16 cellular contexts compared by ENCODE assay signal in the genomic region with DNA sequence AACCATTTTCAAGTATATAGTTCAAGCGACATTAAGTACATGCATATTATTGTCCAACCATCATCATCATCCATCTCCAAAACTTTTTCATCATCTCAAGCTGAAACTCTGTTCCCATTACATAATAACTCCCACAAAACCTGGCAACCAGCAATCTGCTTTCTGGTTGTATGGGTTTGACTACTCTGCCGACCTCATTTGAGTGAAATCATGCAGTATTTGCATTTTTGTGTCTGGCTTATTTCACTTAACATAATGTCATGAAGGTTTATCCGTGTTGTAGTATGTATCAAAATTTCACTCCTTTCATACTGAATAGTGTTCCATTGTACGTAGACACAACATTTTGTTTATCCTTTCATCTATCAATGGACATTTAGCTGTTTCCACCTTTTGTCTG.
DNase-seq lines count a peak whose midpoint lies in the region; ATAC-seq and TF ChIP-seq lines count a peak whose summit lies in the region.
"Had no signal": no experiment of that assay in that cellular context is flagged by ENCODE, and none has a peak within 500 bp of the region (broad histone marks: within the 10 kb centered on the region; RNA-seq: fewer than 3 reads in every experiment).

No MANE protein-coding gene starts in this region.

- no peak overlapping the region for H3K9ac ChIP-seq in mammary epithelial cell (ENCODE audit: insufficient read depth, low read length)

- no peaks in the 10 kb centered on the region for H4K20me1 ChIP-seq in mammary epithelial cell (ENCODE audit: insufficient read depth, low read length)

- no peak overlapping the region for H3K4me3 Mint-ChIP-seq in MCF 10A (ENCODE audit: unreplicated experiment)
- peak overlapping the region; percentile 49 for H3K4me3 Mint-ChIP-seq in stimulated activated effector memory CD8-positive, alpha-beta T cell treated with anti-CD3 and anti-CD28 coated beads, Interleukin-12 subunit alpha, Interleukin-12 subunit beta, amount 100 ng/mL, for 72 hours

- no peaks in the 10 kb centered on the region for H3K9me3 Mint-ChIP-seq in MCF 10A (ENCODE audit: unreplicated experiment)
- H3K9me3 Mint-ChIP-seq in stimulated activated effector memory CD8-positive, alpha-beta T cell treated with anti-CD3 and anti-CD28 coated beads, Interleukin-12 subunit alpha, Interleukin-12 subunit beta, amount 100 ng/mL, for 72 hours = peaks cover 3% of the 10 kb centered on the region

- no peak overlapping the region for H3K4me3 ChIP-seq in mammary epithelial cell (replicated peaks in 1 of 3; ENCODE audit: insufficient read depth in 1 of 3, low read depth in 2 of 3, low read length in 3 of 3)
- H3K4me3 ChIP-seq in stomach = no peak overlapping the region

- WGBS in mammary epithelial cell (ENCODE audit: low coverage, missing lambda C conversion rate) = 52% methylated on average over 4 of the region's 4 CpGs
- 70 to 82% (median 79%) methylated on average over 4 of the region's 4 CpGs for WGBS in stomach, 5 donors

- TF ChIP-seq EP300 in stomach (IDR thresholded peaks at IDR 0.05) = no peak

- CTCF ChIA-PET in MCF 10A (lab: Yijun Ruan, JAX) (no interaction called here), mammary epithelial cell (lab: Charles Lee; ENCODE audit: low non-redundant PET) (no interaction called here)

- H3K79me2 ChIP-seq in mammary epithelial cell (ENCODE audit: insufficient read depth, low read length) = no peaks in the 10 kb centered on the region

- no peaks in the 10 kb centered on the region for H3K4me1 ChIP-seq in mammary epithelial cell (ENCODE audit: insufficient read depth, low read length)
- peaks cover 0 to 12% (median 0%) of the 10 kb centered on the region in 4 donors for H3K4me1 ChIP-seq in stomach

- no peak for TF ChIP-seq CTCF in MCF 10A (IDR thresholded peaks at IDR 0.05; ENCODE audit: unreplicated experiment)
- no peak for TF ChIP-seq CTCF in mammary epithelial cell (conservative IDR thresholded peaks at IDR 0.05 in 1 of 2, IDR thresholded peaks at IDR 0.05 in 1 of 2; ENCODE audit: extremely low read depth in 1 of 2, insufficient read depth in 1 of 2, low read depth in 1 of 2, low read length in 2 of 2)
- TF ChIP-seq CTCF in stomach (IDR thresholded peaks at IDR 0.05) = no peak

- no peaks in the 10 kb centered on the region for H3K36me3 Mint-ChIP-seq in MCF 10A (ENCODE audit: insufficient read depth, unreplicated experiment)
- peaks cover 6% of the 10 kb centered on the region for H3K36me3 Mint-ChIP-seq in stimulated activated effector memory CD8-positive, alpha-beta T cell treated with anti-CD3 and anti-CD28 coated beads, Interleukin-12 subunit alpha, Interleukin-12 subunit beta, amount 100 ng/mL, for 72 hours

- no peak overlapping the region for H2AFZ ChIP-seq in mammary epithelial cell (ENCODE audit: low read depth, low read length)

- no peaks in the 10 kb centered on the region for H3K27me3 Mint-ChIP-seq in MCF 10A (ENCODE audit: insufficient read depth, unreplicated experiment)

- no peak overlapping the region for H3K4me2 ChIP-seq in mammary epithelial cell (ENCODE audit: insufficient read depth, low read depth, low read length)

- DNase-seq in MCF 10A (ENCODE audit: unreplicated experiment) = no peak
- DNase-seq in mammary epithelial cell = no peak
- no peak for DNase-seq in stimulated activated effector memory CD8-positive, alpha-beta T cell treated with anti-CD3 and anti-CD28 coated beads, Interleukin-12 subunit alpha, Interleukin-12 subunit beta, amount 100 ng/mL, for 72 hours (ENCODE audit: low spot score in 2 of 2)
- DNase-seq in NCI-H128 (lab: John Stamatoyannopoulos, UW; ENCODE audit: unreplicated experiment) = no peak
- no peak for DNase-seq in stomach
- DNase-seq in NCI-H2171 treated with DMSO at 0.1 percent for 48 hours (lab: John Stamatoyannopoulos, UW) = no peak
- DNase-seq: brain microvascular endothelial cell, DMS79, left ventricle myocardium superior, NCI-H1694, NCI-H774, SIG-M5, spleen had no signal

- no peak for TF ChIP-seq POLR2A in stomach (IDR thresholded peaks at IDR 0.05)

- H3K4me1 Mint-ChIP-seq in MCF 10A (ENCODE audit: insufficient read depth, unreplicated experiment) = peaks cover 4% of the 10 kb centered on the region
- peaks cover 19% of the 10 kb centered on the region for H3K4me1 Mint-ChIP-seq in stimulated activated effector memory CD8-positive, alpha-beta T cell treated with anti-CD3 and anti-CD28 coated beads, Interleukin-12 subunit alpha, Interleukin-12 subunit beta, amount 100 ng/mL, for 72 hours

- H3K36me3 ChIP-seq in mammary epithelial cell (ENCODE audit: insufficient read depth, low read length) = no peaks in the 10 kb centered on the region
- no peaks in the 10 kb centered on the region for H3K36me3 ChIP-seq in stomach
- H3K36me3 ChIP-seq: brain microvascular endothelial cell, spleen had no signal

- dilution Hi-C loops in mammary epithelial cell (cut with HindIII; ENCODE audit: low sequenced_read_pairs) = no loop called here

- BruUV-seq in MCF 10A (replicated peaks; lab: Mats Ljungman, UMichigan) = no TSS peak
- no TSS peak for BruUV-seq in mammary epithelial cell (replicated peaks; lab: Mats Ljungman, UMichigan)

- H3K27ac Mint-ChIP-seq in MCF 10A (ENCODE audit: low read depth, unreplicated experiment) = peak overlapping the region; percentile 29
- H3K27ac Mint-ChIP-seq in stimulated activated effector memory CD8-positive, alpha-beta T cell treated with anti-CD3 and anti-CD28 coated beads, Interleukin-12 subunit alpha, Interleukin-12 subunit beta, amount 100 ng/mL, for 72 hours = peak overlapping the region; percentile 72

- H3K27ac ChIP-seq in mammary epithelial cell (ENCODE audit: insufficient read depth, low read depth, low read length) (no peak overlapping the region), stomach (no peak overlapping the region)
- H3K27ac ChIP-seq: brain microvascular endothelial cell, spleen, VCaP had no signal

- POLR2A ChIA-PET in MCF 10A (lab: Yijun Ruan, JAX) = interaction anchor here (1.2 kb wide), 1 partner anchor 74 kb away, joined by 3 read pairs; no protein-coding TSS in a partner anchor

- in situ Hi-C loops in mammary epithelial cell (cut with MboI; ENCODE audit: low sequenced_read_pairs in 2 of 2) = no loop called here

- ATAC-seq in GM21526 (IDR thresholded peaks at IDR 0.05; ENCODE audit: low FRiP score, unreplicated experiment) = peak; percentile 12
- ATAC-seq in HG03439 (IDR thresholded peaks at IDR 0.05; ENCODE audit: unreplicated experiment) = peak; percentile 18
- peak; percentile 42 for ATAC-seq in stimulated activated effector memory CD8-positive, alpha-beta T cell treated with anti-CD3 and anti-CD28 coated beads, Interleukin-12 subunit alpha, Interleukin-12 subunit beta, amount 100 ng/mL, for 72 hours
- ATAC-seq: left ventricle myocardium superior had no signal

- intact Hi-C loops in MCF 10A (cut with micrococcal nuclease) (no loop called here), mammary epithelial cell (cut with micrococcal nuclease) (no loop called here), stomach (cut with DNase I; ENCODE audit: low total_unique reads) (no loop called here)

- H3K9me3 ChIP-seq in mammary epithelial cell (replicated peaks; ENCODE audit: insufficient read depth, low read length) = peaks cover 7% of the 10 kb centered on the region
- H3K9me3 ChIP-seq in stomach = no peaks in the 10 kb centered on the region
- H3K9me3 ChIP-seq: spleen had no signal

- H3K27me3 ChIP-seq in mammary epithelial cell (ENCODE audit: insufficient read depth, low read length) = no peaks in the 10 kb centered on the region
- no peaks in the 10 kb centered on the region for H3K27me3 ChIP-seq in stomach
- H3K27me3 ChIP-seq: brain microvascular endothelial cell, spleen had no signal
